ENCODE assay signal across 2 cellular contexts in genomic region chr6:142884214-142885035, GRCh38.
TF ChIP-seq lines count a peak whose summit lies in the region.

No MANE protein-coding gene starts in this region.

TF ChIP-seq in SK-N-SH, 30 proteins besides CTCF, POLR2A, EP300 and RAD21 (continued from another document):
- no peak for TF ChIP-seq REST (IDR thresholded peaks at IDR 0.05; ENCODE audit: low read depth, low read length)
- no peak for TF ChIP-seq RFX5 (IDR thresholded peaks at IDR 0.05; ENCODE audit: low read length)
- TF ChIP-seq MEF2A (IDR thresholded peaks at IDR 0.05; ENCODE audit: borderline replicate concordance, low read depth) = no peak
- no peak for TF ChIP-seq FOSL2 (IDR thresholded peaks at IDR 0.05; ENCODE audit: borderline replicate concordance, low read depth)
- TF ChIP-seq NFIC (IDR thresholded peaks at IDR 0.05; ENCODE audit: borderline replicate concordance) = no peak
- no peak for TF ChIP-seq USF1 (IDR thresholded peaks at IDR 0.05; ENCODE audit: borderline replicate concordance, low read depth)
- no peak for TF ChIP-seq TAF1 (IDR thresholded peaks at IDR 0.05; ENCODE audit: borderline replicate concordance, low read depth, low read length)
- TF ChIP-seq TEAD4 (IDR thresholded peaks at IDR 0.05; ENCODE audit: borderline replicate concordance, insufficient read depth) = no peak

TF ChIP-seq in SK-N-SH treated with all-trans-retinoic acid at 6 μM for 48 hours, 23 proteins besides CTCF, POLR2A, EP300 and RAD21 (continued from another document):
- no peak for TF ChIP-seq TSHZ2 (CRISPR knock-in tag; IDR thresholded peaks at IDR 0.05)
- no peak for TF ChIP-seq ZFP30 (CRISPR knock-in tag; IDR thresholded peaks at IDR 0.05)
- no peak for TF ChIP-seq BACH2 (CRISPR knock-in tag; IDR thresholded peaks at IDR 0.05; ENCODE audit: borderline replicate concordance)
- TF ChIP-seq ISL1 (CRISPR knock-in tag; IDR thresholded peaks at IDR 0.05) = no peak
